In genomic region chr20:36404435-36404978, GRCh38 we compare ENCODE assay signal across 20 cellular contexts.
DNase-seq lines count a peak whose midpoint lies in the region; ATAC-seq and TF ChIP-seq lines count a peak whose summit lies in the region.
"Had no signal": no experiment of that assay in that cellular context is flagged by ENCODE, and none has a peak within 500 bp of the region (broad histone marks: within the 10 kb centered on the region; RNA-seq: fewer than 3 reads in every experiment).

No MANE protein-coding gene starts in this region.

- peaks cover 22% of the 10 kb centered on the region for H3K4me1 Mint-ChIP-seq in endothelial cell (ENCODE audit: unreplicated experiment)

- no peak overlapping the region for H4K91ac ChIP-seq in neuronal stem cell (ENCODE audit: low read depth, low read length, poor library complexity)

- H3K4me2 ChIP-seq in neuronal stem cell (ENCODE audit: insufficient read depth, low read length, poor library complexity, severe bottlenecking), result no peak overlapping the region
- H3K4me2 ChIP-seq: GM23338 had no signal

- peak overlapping the region in 1 of 2 donors; percentile 29 for H3K4me3 ChIP-seq in neuronal stem cell (ENCODE audit: low read length in 2 of 2)
- H3K4me3 ChIP-seq: GM23338 had no signal

- no peak overlapping the region for H2AK5ac ChIP-seq in neuronal stem cell (ENCODE audit: low read depth, low read length)

- H3K9me3 Mint-ChIP-seq in endothelial cell (ENCODE audit: unreplicated experiment), result no peaks in the 10 kb centered on the region
- H3K9me3 Mint-ChIP-seq: GM23338, HFFc6 had no signal

- H3K27ac Mint-ChIP-seq in endothelial cell (ENCODE audit: unreplicated experiment), result no peak overlapping the region
- H3K27ac Mint-ChIP-seq: CD4-positive, CD25-positive, alpha-beta regulatory T cell; CD8-positive, alpha-beta memory T cell; GM23338; HFFc6 had no signal

- H3K27ac ChIP-seq in neuronal stem cell (replicated peaks; ENCODE audit: low read length), result no peak overlapping the region
- H3K27ac ChIP-seq: HL-60 had no signal

- no peak overlapping the region for H2BK12ac ChIP-seq in neuronal stem cell (ENCODE audit: low read length)

- H3K36me3 ChIP-seq in neuronal stem cell (replicated peaks in 1 of 2; ENCODE audit: control insufficient read depth in 2 of 2, insufficient read depth in 2 of 2, low read length in 2 of 2), result no peaks in the 10 kb centered on the region
- H3K36me3 ChIP-seq: BE2C had no signal

- no peak overlapping the region for H2AFZ ChIP-seq in neuronal stem cell (ENCODE audit: low read length)
- H2AFZ ChIP-seq: GM23338 had no signal

- peaks cover 4% of the 10 kb centered on the region for H3K27me3 Mint-ChIP-seq in endothelial cell (ENCODE audit: unreplicated experiment)

- peaks cover 4% of the 10 kb centered on the region for H3K36me3 Mint-ChIP-seq in endothelial cell (ENCODE audit: low read depth, unreplicated experiment)
- H3K36me3 Mint-ChIP-seq: CD4-positive, CD25-positive, alpha-beta regulatory T cell had no signal

- no peak for ATAC-seq in SK-N-SH treated with all-trans-retinoic acid at 6 μM for 48 hours
- ATAC-seq: GM23338 had no signal

- no peak overlapping the region for H2BK15ac ChIP-seq in neuronal stem cell (ENCODE audit: low read length)

- no peak overlapping the region for H3K23ac ChIP-seq in neuronal stem cell (ENCODE audit: low read depth, low read length, poor library complexity)

- no peak overlapping the region for H3K4ac ChIP-seq in neuronal stem cell (ENCODE audit: low read length)

- no peaks in the 10 kb centered on the region for H3K79me1 ChIP-seq in neuronal stem cell (ENCODE audit: low read depth, low read length)

- H3K4me1 ChIP-seq in neuronal stem cell (ENCODE audit: control insufficient read depth in 2 of 2, insufficient read depth in 1 of 2, low read depth in 1 of 2, low read length in 2 of 2), result peaks cover 0 to 9% of the 10 kb centered on the region in 2 donors

- no peak overlapping the region for H2BK120ac ChIP-seq in neuronal stem cell (ENCODE audit: low read depth, low read length)

- H3K27me3 ChIP-seq in neuronal stem cell (ENCODE audit: control insufficient read depth in 3 of 3, insufficient read depth in 3 of 3, low read depth in 1 of 3, low read length in 3 of 3), result peaks cover 0 to 6% (median 0%) of the 10 kb centered on the region in 3 experiments
- H3K27me3 ChIP-seq: BE2C had no signal

- DNase-seq in amniotic epithelial cell (ENCODE audit: low read depth) (peak; percentile 20), endothelial cell (ENCODE audit: low spot score) (no peak), neuronal stem cell (ENCODE audit: low spot score) (no peak), SK-N-DZ (ENCODE audit: low spot score) (no peak), SIG-M5 treated with dmso at 0.1 percent for 504 hours (lab: John Stamatoyannopoulos, UW; ENCODE audit: unreplicated experiment) (no peak)
- DNase-seq: ACHN; BE2C; C1 segment of cervical spinal cord; CD4-positive, CD25-positive, alpha-beta regulatory T cell; COR-L47; DMS 273 treated with DMSO at 0.1 percent for 48 hours; DMS53; DND-41; EL; HCEC 1CT; HFFc6 had no signal

- H4K8ac ChIP-seq in neuronal stem cell (ENCODE audit: low read depth, low read length), result no peak overlapping the region

- WGBS in neuronal stem cell (ENCODE audit: extremely low coverage in 2 of 2, insufficient read length in 2 of 2, insufficient replicate concordance in 1 of 2), 2 donors, result no CpG with 5 or more reads among the region's 11 CpGs

- no peak for TF ChIP-seq CTCF in endothelial cell (IDR thresholded peaks at IDR 0.05; ENCODE audit: unreplicated experiment)

- H2BK5ac ChIP-seq in neuronal stem cell (ENCODE audit: low read length), result no peak overlapping the region

- H3K14ac ChIP-seq in neuronal stem cell (ENCODE audit: low read length), result no peak overlapping the region

- no peaks in the 10 kb centered on the region for H3K9me3 ChIP-seq in neuronal stem cell (replicated peaks in 1 of 2; ENCODE audit: control insufficient read depth in 2 of 2, insufficient read depth in 1 of 2, low read depth in 1 of 2, low read length in 2 of 2)
- H3K9me3 ChIP-seq: BE2C had no signal

- no peak overlapping the region for H3K9ac ChIP-seq in neuronal stem cell (ENCODE audit: low read depth, low read length, poor library complexity)

- H3K4me3 Mint-ChIP-seq in endothelial cell (ENCODE audit: unreplicated experiment), result peak overlapping the region; percentile 26
- H3K4me3 Mint-ChIP-seq: CD4-positive, CD25-positive, alpha-beta regulatory T cell; CD8-positive, alpha-beta memory T cell; GM23338; HFFc6 had no signal

- peak overlapping the region; percentile 57 for H3K18ac ChIP-seq in neuronal stem cell (ENCODE audit: low read length)

TF ChIP-seq in SK-N-SH treated with all-trans-retinoic acid at 6 μM for 48 hours, 23 proteins besides CTCF, POLR2A, EP300 and RAD21:
- TF ChIP-seq TCF4 (CRISPR knock-in tag; IDR thresholded peaks at IDR 0.05; ENCODE audit: borderline replicate concordance), result no peak
- no peak for TF ChIP-seq TSHZ2 (CRISPR knock-in tag; IDR thresholded peaks at IDR 0.05)
- no peak for TF ChIP-seq ZFP30 (CRISPR knock-in tag; IDR thresholded peaks at IDR 0.05)
- no peak for TF ChIP-seq GLIS3 (CRISPR knock-in tag; IDR thresholded peaks at IDR 0.05)
- no peak for TF ChIP-seq ZNF70 (CRISPR knock-in tag; IDR thresholded peaks at IDR 0.05)
- no peak for TF ChIP-seq ISL1 (CRISPR knock-in tag; IDR thresholded peaks at IDR 0.05)
- no peak for TF ChIP-seq ESRRG (CRISPR knock-in tag; IDR thresholded peaks at IDR 0.05)
- no peak for TF ChIP-seq TOX (CRISPR knock-in tag; IDR thresholded peaks at IDR 0.05; ENCODE audit: borderline replicate concordance)
- TF ChIP-seq ZFP3 (CRISPR knock-in tag; IDR thresholded peaks at IDR 0.05), result no peak
- TF ChIP-seq ZNF8 (CRISPR knock-in tag; IDR thresholded peaks at IDR 0.05), result no peak
TF ChIP-seq in SK-N-SH treated with all-trans-retinoic acid at 6 μM for 48 hours: peak in this region for 0.
